1 cellular context compared by ENCODE assay signal in genomic region chr9:2810424-2811075, GRCh38.
TF ChIP-seq lines count a peak whose summit lies in the region.

No MANE protein-coding gene starts in this region.

TF ChIP-seq in HepG2, 621 proteins besides CTCF, POLR2A, EP300 and RAD21 (continued from another document):
- no peak for TF ChIP-seq ARID5B (CRISPR knock-in tag; IDR thresholded peaks at IDR 0.05)
- no peak for TF ChIP-seq POLR2AphosphoS2 (IDR thresholded peaks at IDR 0.05; ENCODE audit: low read depth, low read length)
- no peak for TF ChIP-seq PBX2 (CRISPR knock-in tag; IDR thresholded peaks at IDR 0.05)
- no peak for TF ChIP-seq FOXK2 (IDR thresholded peaks at IDR 0.05)
- TF ChIP-seq GMEB2 (CRISPR knock-in tag; IDR thresholded peaks at IDR 0.05; ENCODE audit: low read depth): no peak
- TF ChIP-seq TCF7L2 (IDR thresholded peaks at IDR 0.05; ENCODE audit: low read depth, low read length): no peak
- no peak for TF ChIP-seq ZNF10 (CRISPR knock-in tag; IDR thresholded peaks at IDR 0.05; ENCODE audit: borderline replicate concordance, low read depth)
- peak; percentile 1; the same call in 1 of the 2 replicates for TF ChIP-seq ARID3A (IDR thresholded peaks at IDR 0.05; ENCODE audit: low read depth, low read length)
- no peak for TF ChIP-seq ATM (IDR thresholded peaks at IDR 0.05; ENCODE audit: borderline replicate concordance)
